ENCODE assay signal across 30 cellular contexts in genomic region chr16:6889106-6889505, GRCh38.
"Had no signal": no experiment of that assay in that cellular context is flagged by ENCODE, and none has a peak within 500 bp of the region (broad histone marks: within the 10 kb centered on the region; RNA-seq: fewer than 3 reads in every experiment).

No MANE protein-coding gene starts in this region.

- H3K27ac ChIP-seq: adrenal gland, body of pancreas, esophagus muscularis mucosa, foreskin keratinocyte, gastrocnemius medialis, heart left ventricle, WERI-Rb-1 had no signal

- H3K4me3 ChIP-seq: adrenal gland, body of pancreas, esophagus muscularis mucosa, gastrocnemius medialis, heart left ventricle had no signal

- DNase-seq: activated B cell treated with CpG ODN at 0.5 μM for 24 hours; activated CD4-positive, alpha-beta T cell treated with anti-CD3 and anti-CD28 coated beads for 48 hours; activated CD4-positive, alpha-beta T cell treated with anti-CD3 and anti-CD28 coated beads, Interleukin-2, amount 50 U/mL, for 1 hour; activated CD4-positive, alpha-beta T cell treated with anti-CD3 and anti-CD28 coated beads, Interleukin-2, amount 50 U/mL, for 48 hours; activated CD8-positive, alpha-beta memory T cell treated with anti-CD3 and anti-CD28 coated beads for 24 hours; activated CD8-positive, alpha-beta T cell treated with anti-CD3 and anti-CD28 coated beads for 36 hours; activated effector memory CD4-positive, alpha-beta T cell treated with anti-CD3 and anti-CD28 coated beads, Interleukin-2, amount 50 U/mL, for 16 hours; activated naive CD4-positive, alpha-beta T cell treated with anti-CD3 and anti-CD28 coated beads for 36 hours; activated naive CD8-positive, alpha-beta T cell treated with anti-CD3 and anti-CD28 coated beads for 36 hours; activated naive CD8-positive, alpha-beta T cell treated with anti-CD3 and anti-CD28 coated beads, Interleukin-2, amount 50 U/mL, for 24 hours; activated T-cell treated with anti-CD3 and anti-CD28 coated beads, Interleukin-2, amount 50 U/mL, for 48 hours; adrenal gland; amygdala; aorta; body of pancreas; caudate nucleus; cortex of kidney; dermis blood vessel endothelial cell; effector CD4-positive, alpha-beta T cell; effector memory CD8-positive, alpha-beta T cell; erythroblast; foreskin keratinocyte; gastrocnemius medialis; glutamatergic neuron; heart left ventricle; T-helper 17 cell; T1000; WERI-Rb-1 had no signal

- H3K27me3 ChIP-seq: adrenal gland, body of pancreas, esophagus muscularis mucosa, foreskin keratinocyte, gastrocnemius medialis had no signal

- H3K9me3 ChIP-seq: adrenal gland, body of pancreas, esophagus muscularis mucosa, gastrocnemius medialis, heart left ventricle had no signal

- FAIRE-seq: colon had no signal

- H3K4me1 ChIP-seq: adrenal gland, body of pancreas, esophagus muscularis mucosa, foreskin keratinocyte, gastrocnemius medialis, heart left ventricle had no signal

- H3K36me3 ChIP-seq: adrenal gland, esophagus muscularis mucosa, gastrocnemius medialis, heart left ventricle, WERI-Rb-1 had no signal
